In the genomic region with DNA sequence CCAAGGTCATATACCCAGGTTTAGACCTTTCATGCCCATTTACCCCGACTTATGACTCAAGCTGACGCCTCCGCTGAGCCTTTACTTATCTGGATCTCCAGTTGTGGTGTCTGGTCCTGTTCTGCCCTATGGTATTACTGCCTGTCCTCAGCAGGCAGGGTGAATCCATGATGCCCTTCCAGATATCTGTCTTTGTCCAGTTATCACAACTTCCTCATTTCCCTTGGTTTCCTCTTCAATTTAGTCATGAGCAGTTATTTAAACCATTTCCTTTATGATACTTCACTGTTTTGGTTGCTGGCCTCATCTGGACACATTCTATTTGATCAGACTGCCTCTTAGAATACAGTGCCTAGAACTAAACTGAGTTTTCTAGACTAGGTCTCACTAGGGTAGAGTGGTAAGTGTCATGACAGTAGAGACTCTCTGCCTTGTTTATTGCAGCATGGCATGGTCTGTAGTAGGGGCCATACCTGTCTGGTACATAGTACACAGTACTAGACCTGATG, we compare ENCODE assay signal across 8 cellular contexts.
A peak's percentile ranks its signal among the peaks of the same experiment; 100 is the strongest.
DNase-seq lines count a peak whose midpoint lies in the region; ATAC-seq and TF ChIP-seq lines count a peak whose summit lies in the region.
"Had no signal": no experiment of that assay in that cellular context is flagged by ENCODE, and none has a peak within 500 bp of the region (broad histone marks: within the 10 kb centered on the region; RNA-seq: fewer than 3 reads in every experiment).

No MANE protein-coding gene starts in this region.

- peaks cover 52% of the 10 kb centered on the region for H3K36me3 Mint-ChIP-seq in nephron progenitor cell (ENCODE audit: low read depth)

- TF ChIP-seq CTCF in nephron progenitor cell (IDR thresholded peaks at IDR 0.05) = no peak
- TF ChIP-seq CTCF in lower leg skin (IDR thresholded peaks at IDR 0.05) = no peak

- peak overlapping the region; percentile 54 for H3K27ac Mint-ChIP-seq in nephron progenitor cell

- H3K79me2 ChIP-seq in Karpas-422 (ENCODE audit: low read length) = 0 out of 2 replicates have a peak, but pooled peaks cover 2% of the 10 kb centered on the region

- peaks cover 9% of the 10 kb centered on the region for H3K9me3 Mint-ChIP-seq in nephron progenitor cell

- H3K27me3 Mint-ChIP-seq in nephron progenitor cell (ENCODE audit: low read depth, poor library complexity) = no peaks in the 10 kb centered on the region

- H2AFZ ChIP-seq in Karpas-422 (ENCODE audit: low read length) = no peak overlapping the region

- H3K27me3 ChIP-seq in Karpas-422 (ENCODE audit: low read length) = no peaks in the 10 kb centered on the region
- H3K27me3 ChIP-seq: ascending aorta had no signal

- H3K4me1 ChIP-seq in Karpas-422 (ENCODE audit: low read length) = peaks cover 15% of the 10 kb centered on the region
- H3K4me1 ChIP-seq: ascending aorta had no signal

- H3K36me3 ChIP-seq in Karpas-422 (ENCODE audit: insufficient read depth, low read length) = peaks cover 18% of the 10 kb centered on the region; the same call in 1 of the 2 replicates
- H3K36me3 ChIP-seq: ascending aorta had no signal

- no peaks in the 10 kb centered on the region for H4K20me1 ChIP-seq in Karpas-422 (ENCODE audit: insufficient read depth, low read depth, low read length)

- no peaks in the 10 kb centered on the region for H3K9me2 ChIP-seq in Karpas-422 (replicated peaks; ENCODE audit: insufficient read depth, low read length)

- H3K4me3 ChIP-seq in lower leg skin (ENCODE audit: low read depth, poor library complexity, severe bottlenecking) = no peak overlapping the region
- no peak overlapping the region for H3K4me3 ChIP-seq in Karpas-422 (ENCODE audit: low read length)
- H3K4me3 ChIP-seq: ascending aorta had no signal

- no peak overlapping the region for H3K27ac ChIP-seq in Karpas-422 (ENCODE audit: low read length)
- H3K27ac ChIP-seq: ascending aorta had no signal

- H3K9me3 ChIP-seq in Karpas-422 (ENCODE audit: low read length) = no peaks in the 10 kb centered on the region
- H3K9me3 ChIP-seq: ascending aorta had no signal

- ATAC-seq in GM19035 (IDR thresholded peaks at IDR 0.05; ENCODE audit: unreplicated experiment) = peak; percentile 52
- ATAC-seq in HG02870 (IDR thresholded peaks at IDR 0.05; ENCODE audit: unreplicated experiment) = peak; percentile 59

- no peak overlapping the region for H3K4me2 ChIP-seq in Karpas-422 (ENCODE audit: low read depth, low read length, poor library complexity, severe bottlenecking)

- no peak for TF ChIP-seq POLR2A in lower leg skin (IDR thresholded peaks at IDR 0.05)

- DNase-seq in RPMI7951 (ENCODE audit: low read depth) (peak; percentile 24), nephron progenitor cell (no peak), HK-2 (ENCODE audit: unreplicated experiment) (no peak), lower leg skin (ENCODE audit: low spot score in 2 of 2) (no peak), Karpas-422 (no peak)

- intact Hi-C loops in lower leg skin (cut with DNase I; ENCODE audit: low total_unique reads) = no loop called here

- WGBS in lower leg skin, 2 donors = 77 to 92% methylated on average over 3 of the region's 3 CpGs

- no peak overlapping the region for H3K9ac ChIP-seq in Karpas-422 (ENCODE audit: low read length)

- H3K4me1 Mint-ChIP-seq in nephron progenitor cell = peaks cover 6% of the 10 kb centered on the region

- no peak overlapping the region for H3K4me3 Mint-ChIP-seq in nephron progenitor cell
